ENCODE assay signal across 1 cellular context in genomic region chr2:224165901-224166319, GRCh38.
TF ChIP-seq lines count a peak whose summit lies in the region.

No MANE protein-coding gene starts in this region.

TF ChIP-seq in IMR-90, 13 proteins besides CTCF, POLR2A, EP300 and RAD21:
- TF ChIP-seq CEBPB (IDR thresholded peaks at IDR 0.05; ENCODE audit: low read depth, low read length) (no peak), RFX5 (IDR thresholded peaks at IDR 0.05; ENCODE audit: low read depth, low read length) (no peak), USF2 (IDR thresholded peaks at IDR 0.05; ENCODE audit: low read depth, low read length) (no peak), ELK1 (IDR thresholded peaks at IDR 0.05; ENCODE audit: borderline replicate concordance, low read depth, low read length) (no peak), SMC3 (IDR thresholded peaks at IDR 0.05; ENCODE audit: low read depth, low read length) (no peak), BHLHE40 (IDR thresholded peaks at IDR 0.05; ENCODE audit: low read depth, low read length) (no peak), CHD1 (IDR thresholded peaks at IDR 0.05; ENCODE audit: low read depth, low read length) (no peak), NFE2L2 (IDR thresholded peaks at IDR 0.05; ENCODE audit: low read depth, low read length) (no peak), FOS (IDR thresholded peaks at IDR 0.05; ENCODE audit: low read depth, low read length) (no peak), RCOR1 (IDR thresholded peaks at IDR 0.05; ENCODE audit: insufficient replicate concordance, low read length) (no peak), MXI1 (IDR thresholded peaks at IDR 0.05; ENCODE audit: borderline replicate concordance, low read depth, low read length) (no peak)
